In the genomic region with DNA sequence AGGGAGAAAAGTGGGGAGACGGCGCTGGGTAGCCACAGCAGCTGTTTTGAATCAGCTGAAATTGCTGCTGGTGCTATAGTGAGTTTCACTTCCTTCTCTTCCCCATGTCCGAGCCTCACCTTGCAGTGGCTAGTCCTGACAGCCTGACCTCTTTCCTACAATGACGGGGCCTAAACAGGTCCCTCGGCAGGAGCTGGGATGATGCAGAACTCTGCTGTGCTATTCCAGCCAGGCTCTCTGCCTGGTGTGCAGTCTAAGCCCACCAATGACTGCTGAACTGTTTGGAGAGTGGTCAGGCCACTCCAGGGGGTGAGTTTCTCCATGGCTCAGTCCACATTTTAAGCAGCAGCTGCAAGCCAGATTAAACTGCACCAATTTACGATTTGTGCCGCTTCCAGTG, we compare ENCODE assay signal across 14 cellular contexts.
DNase-seq lines count a peak whose midpoint lies in the region; ATAC-seq, FAIRE-seq and TF ChIP-seq lines count a peak whose summit lies in the region.
"Had no signal": no experiment of that assay in that cellular context is flagged by ENCODE, and none has a peak within 500 bp of the region (broad histone marks: within the 10 kb centered on the region; RNA-seq: fewer than 3 reads in every experiment).

No MANE protein-coding gene starts in this region.

- peak overlapping the region; percentile 49 for H3K27ac ChIP-seq in angular gyrus (ENCODE audit: low read depth, low read length)
- H3K27ac ChIP-seq in kidney (ENCODE audit: low read depth in 2 of 2, low read length in 2 of 2): no peak overlapping the region
- H3K27ac ChIP-seq: brain microvascular endothelial cell, parathyroid adenoma had no signal

- no peak overlapping the region for H3K4me3 ChIP-seq in kidney (ENCODE audit: low read length in 2 of 2)
- H3K4me3 ChIP-seq: K562 had no signal

- no peak for DNase-seq in sciatic nerve (ENCODE audit: low spot score)
- no peak for DNase-seq in NCI-H128 (lab: John Stamatoyannopoulos, UW; ENCODE audit: unreplicated experiment)
- DNase-seq in kidney: no peak
- DNase-seq in effector memory CD8-positive, alpha-beta T cell: no peak
- DNase-seq: brain microvascular endothelial cell, NCI-H2029 treated with DMSO at 0.1 percent for 48 hours had no signal

- H3K4me3 Mint-ChIP-seq in effector memory CD8-positive, alpha-beta T cell: no peak overlapping the region
- H3K4me3 Mint-ChIP-seq: memory B cell had no signal

- intact Hi-C loops in sciatic nerve (cut with DNase I): no loop called here
- intact Hi-C loops in kidney (cut with DNase I): no loop called here

- H3K9ac ChIP-seq in kidney (ENCODE audit: low read length in 2 of 2): no peak overlapping the region
- H3K9ac ChIP-seq: parathyroid adenoma had no signal

- peak; percentile 92 for ATAC-seq in GM18867 (IDR thresholded peaks at IDR 0.05; ENCODE audit: unreplicated experiment)
- ATAC-seq in HG03066 (IDR thresholded peaks at IDR 0.05; ENCODE audit: low read depth, unreplicated experiment): peak; percentile 66
- ATAC-seq in sciatic nerve: peak; percentile 41
- no peak for ATAC-seq in activated CD4-positive, CD25-positive, alpha-beta regulatory T cell treated with anti-CD3 and anti-CD28 coated beads, Interleukin-2, amount 50 U/mL, for 24 hours
- ATAC-seq in effector memory CD8-positive, alpha-beta T cell (replicated peaks): no peak
- ATAC-seq: K562 had no signal

- no peaks in the 10 kb centered on the region for H3K9me3 ChIP-seq in kidney (ENCODE audit: control insufficient read depth in 1 of 2, low read length in 2 of 2)

- TF ChIP-seq CTCF in kidney (IDR thresholded peaks at IDR 0.05; ENCODE audit: borderline replicate concordance, extremely low read depth, insufficient read depth): no peak

- FAIRE-seq in kidney (lab: Jason Lieb, UNC): no peak
- FAIRE-seq: endothelial cell of umbilical vein, K562 had no signal

- H3K36me3 ChIP-seq in kidney (ENCODE audit: control insufficient read depth in 1 of 2, insufficient read depth in 2 of 2, low read length in 2 of 2): no peaks in the 10 kb centered on the region
- H3K36me3 ChIP-seq: brain microvascular endothelial cell had no signal

- H3K36me3 Mint-ChIP-seq in effector memory CD8-positive, alpha-beta T cell (ENCODE audit: insufficient read depth): no peaks in the 10 kb centered on the region
- H3K36me3 Mint-ChIP-seq: memory B cell had no signal

- H3K27me3 Mint-ChIP-seq in effector memory CD8-positive, alpha-beta T cell: peaks cover 10 to 53% of the 10 kb centered on the region in 2 donors

- H3K27ac Mint-ChIP-seq in effector memory CD8-positive, alpha-beta T cell: no peak overlapping the region
- H3K27ac Mint-ChIP-seq: memory B cell had no signal

- H3K4me1 Mint-ChIP-seq in effector memory CD8-positive, alpha-beta T cell (ENCODE audit: low read depth in 2 of 2): peaks cover 0 to 1% of the 10 kb centered on the region in 2 donors

- no peaks in the 10 kb centered on the region for H3K9me3 Mint-ChIP-seq in effector memory CD8-positive, alpha-beta T cell
- H3K9me3 Mint-ChIP-seq: memory B cell had no signal

- H3K4me1 ChIP-seq in kidney (ENCODE audit: control insufficient read depth in 1 of 2, insufficient read depth in 1 of 2, low read depth in 1 of 2, low read length in 2 of 2): peaks cover 0 to 2% of the 10 kb centered on the region in 2 donors

Comparison
In these comparisons a context has a peak if more than half of its experiments do, and no peak if none do; other contexts are left out.
1. ATAC-seq: peak in GM18867 (single experiment), HG03066 (single experiment) and sciatic nerve (single experiment); none in activated CD4-positive, CD25-positive, alpha-beta regulatory T cell treated with anti-CD3 and anti-CD28 coated beads, Interleukin-2, amount 50 U/mL, for 24 hours (0 of 2) and effector memory CD8-positive, alpha-beta T cell (single experiment).